ENCODE assay signal across 8 cellular contexts in genomic region chr13:95641961-95642621, GRCh38. TPM values are rescaled to one million over a fixed set of nuclear protein-coding genes. Genes with fewer than 3 reads are reported as not detected.
DNase-seq lines count a peak whose midpoint lies in the region; ATAC-seq, FAIRE-seq and TF ChIP-seq lines count a peak whose summit lies in the region.

No MANE protein-coding gene starts in this region.

- WGBS in small intestine, 3 donors = 4 to 7% (median 7%) methylated on average over 32 to 41 of the region's 41 CpGs

- no peaks in the 10 kb centered on the region for H3K9me3 ChIP-seq in iPS-15b (ENCODE audit: control insufficient read depth, insufficient read depth, low read length)
- H3K9me3 ChIP-seq in small intestine (ENCODE audit: control insufficient read depth, low read depth) = no peaks in the 10 kb centered on the region

- in situ Hi-C loops in astrocyte of the spinal cord (cut with HindIII; ENCODE audit: low sequenced_read_pairs) = no loop called here

- peak; percentile 50 for DNase-seq in H7
- peak; percentile 62 for DNase-seq in astrocyte of the spinal cord (ENCODE audit: low read depth, low spot score)
- DNase-seq in small intestine = peak; percentile 50
- DNase-seq in COLO829 (ENCODE audit: low spot score) = no peak
- no peak for DNase-seq in activated effector memory CD4-positive, alpha-beta T cell treated with anti-CD3 and anti-CD28 coated beads, Interleukin-2, amount 50 U/mL, for 16 hours

- no peak overlapping the region for H3K9ac ChIP-seq in iPS-15b (ENCODE audit: low read depth, low read length)

- peak overlapping the region; percentile 22; the same call in 1 of the 2 replicates for H3K4me3 ChIP-seq in H7 (ENCODE audit: insufficient read depth, low read depth, low read length)
- H3K4me3 ChIP-seq in astrocyte of the spinal cord (ENCODE audit: low read depth, low read length) = peak overlapping the region; percentile 71
- H3K4me3 ChIP-seq in iPS-15b (ENCODE audit: low read depth, low read length) = peak overlapping the region; percentile 53
- peak overlapping the region in 1 of 2 donors; percentile 47 for H3K4me3 ChIP-seq in small intestine (ENCODE audit: low read depth in 1 of 2, low read length in 2 of 2)

- FAIRE-seq in small intestine (lab: Jason Lieb, UNC) = no peak

- H3K36me3 ChIP-seq in H7 (replicated peaks; ENCODE audit: control insufficient read depth, insufficient read depth, low read length) (peaks cover 1% of the 10 kb centered on the region), iPS-15b (ENCODE audit: control insufficient read depth, insufficient read depth, low read length) (no peaks in the 10 kb centered on the region), small intestine (ENCODE audit: control insufficient read depth in 2 of 2, insufficient read depth in 2 of 2, low read length in 2 of 2) (no peaks in the 10 kb centered on the region)

- TF ChIP-seq CTCF in astrocyte of the spinal cord (IDR thresholded peaks at IDR 0.05; ENCODE audit: low read depth, low read length) = no peak

- no peak for TF ChIP-seq POLR2A in GM18505 (IDR thresholded peaks at IDR 0.05; ENCODE audit: borderline replicate concordance, extremely low read depth, insufficient read depth, insufficient read length)

- H3K27me3 ChIP-seq in H7 (ENCODE audit: control insufficient read depth, insufficient read depth, low read length) (peaks cover 2% of the 10 kb centered on the region), iPS-15b (ENCODE audit: control insufficient read depth, insufficient read depth, low read length) (peaks cover 21% of the 10 kb centered on the region), small intestine (ENCODE audit: control insufficient read depth in 2 of 2, insufficient read depth in 2 of 2, low read length in 2 of 2) (peaks cover 9 to 10% of the 10 kb centered on the region in 2 donors)

- H3K4me1 ChIP-seq in iPS-15b (ENCODE audit: control insufficient read depth, insufficient read depth, low read length) (no peaks in the 10 kb centered on the region), small intestine (ENCODE audit: control insufficient read depth in 2 of 2, insufficient read depth in 1 of 2, low read depth in 1 of 2, low read length in 1 of 2) (no peaks in the 10 kb centered on the region)

- no peak overlapping the region for H3K27ac ChIP-seq in small intestine (ENCODE audit: low read depth in 1 of 2, low read length in 1 of 2)

- ATAC-seq in GM21529 (IDR thresholded peaks at IDR 0.05; ENCODE audit: unreplicated experiment) (no peak), GM18505 (IDR thresholded peaks at IDR 0.05; ENCODE audit: unreplicated experiment) (no peak)

RNA-seq across cellular contexts. Expression of gene DZIP1, which starts 2.4 kb away (rescaled TPM):
- 21.4 and 22.9 TPM in 2 replicates for total RNA-seq in H7 (2014; rRNA removed; shearing (Covaris generic))
- 1 to 10 TPM in 2 of 3 donors, not detected in 1; 1.4 to 3.2 TPM for polyA plus RNA-seq in small intestine

RNA-seq across cellular contexts. Expression of gene DNAJC3, which starts 34.8 kb away (rescaled TPM):
- 14.0 and 18.7 TPM in 2 replicates for total RNA-seq in H7 (2014; rRNA removed; shearing (Covaris generic))
- 10 to 100 TPM in 1 of 3 donors, 1 to 10 TPM in 2; 8.7 to 29.1 (median 9.5) TPM for polyA plus RNA-seq in small intestine

Comparison
In these comparisons a context has a peak if more than half of its experiments do, and no peak if none do; other contexts are left out.
1. DNase-seq: peak in H7 (single experiment), astrocyte of the spinal cord (single experiment) and small intestine (single experiment); none in COLO829 (single experiment) and activated effector memory CD4-positive, alpha-beta T cell treated with anti-CD3 and anti-CD28 coated beads, Interleukin-2, amount 50 U/mL, for 16 hours (single experiment).